11 cellular contexts compared by ENCODE assay signal in genomic region chr1:37125295-37125694, GRCh38.
"Had no signal": no experiment of that assay in that cellular context is flagged by ENCODE, and none has a peak within 500 bp of the region (broad histone marks: within the 10 kb centered on the region; RNA-seq: fewer than 3 reads in every experiment).

No MANE protein-coding gene starts in this region.

- H3K4me1 ChIP-seq: HAP-1 had no signal

- ATAC-seq: GM23338, HCT116 had no signal

- DNase-seq: GM23248, GOT3, H7, H9, HCEC 1CT, HFFc6 had no signal

- H3K9ac ChIP-seq: GM23248 had no signal

- FAIRE-seq: H1, H54 had no signal

- H3K4me2 ChIP-seq: GM23338 had no signal

- H3K27ac ChIP-seq: GM23248 had no signal

- H3K9me3 ChIP-seq: HAP-1 had no signal

- H3K4me3 ChIP-seq: GM23248, GM23338, HAP-1 had no signal

- H3K36me3 ChIP-seq: HAP-1 had no signal

- H2AFZ ChIP-seq: GM23248, GM23338 had no signal
